ENCODE assay signal across 8 cellular contexts in genomic region chr12:98504368-98504617, GRCh38. TPM values are rescaled to one million over a fixed set of nuclear protein-coding genes. Genes with fewer than 3 reads are reported as not detected.
A peak's percentile ranks its signal among the peaks of the same experiment; 100 is the strongest.
DNase-seq lines count a peak whose midpoint lies in the region; ATAC-seq and TF ChIP-seq lines count a peak whose summit lies in the region.

No MANE protein-coding gene starts in this region.

- peak; percentile 16 for ATAC-seq in GM21528 (IDR thresholded peaks at IDR 0.05; ENCODE audit: low FRiP score, unreplicated experiment)
- ATAC-seq in foreskin keratinocyte: no peak
- ATAC-seq in GM21390 (IDR thresholded peaks at IDR 0.05; ENCODE audit: unreplicated experiment): no peak

- TF ChIP-seq CTCF in OCI-LY7 (conservative IDR thresholded peaks at IDR 0.05; ENCODE audit: low read length) (no peak), epithelial cell of proximal tubule (conservative IDR thresholded peaks at IDR 0.05; ENCODE audit: low read depth, low read length) (no peak), foreskin keratinocyte (conservative IDR thresholded peaks at IDR 0.05) (no peak)

- DNase-seq in OCI-LY7 (ENCODE audit: low spot score) (no peak), epithelial cell of proximal tubule (ENCODE audit: low read depth) (no peak), AG20443 (ENCODE audit: low spot score) (no peak), foreskin keratinocyte (no peak)

- no peaks in the 10 kb centered on the region for H3K79me2 ChIP-seq in OCI-LY7 (ENCODE audit: insufficient read depth, low read depth, low read length)

- BruUV-seq in OCI-LY7 (replicated peaks; lab: Mats Ljungman, UMichigan): TSS peak; percentile 91

- intact Hi-C loops in OCI-LY7 (cut with micrococcal nuclease; ENCODE audit: unreplicated experiment): loop anchor here (1.0 to 5.0 kb wide), 2 partner anchors 12 to 242 kb away; no protein-coding TSS in a partner anchor

- no peaks in the 10 kb centered on the region for H4K20me1 ChIP-seq in BLaER1
- H4K20me1 ChIP-seq in OCI-LY7 (ENCODE audit: insufficient read depth, low read length): no peaks in the 10 kb centered on the region

- H3K9me2 ChIP-seq in OCI-LY7 (ENCODE audit: insufficient read depth, low read length): no peaks in the 10 kb centered on the region

- H3K9ac ChIP-seq in BLaER1 (peak overlapping the region; percentile 95), skeletal muscle satellite cell (ENCODE audit: low read depth, low read length) (peak overlapping the region; percentile 93)

- no peaks in the 10 kb centered on the region for H3K27me3 ChIP-seq in BLaER1
- H3K27me3 ChIP-seq in skeletal muscle satellite cell (ENCODE audit: control insufficient read depth, insufficient read depth, low read length): no peaks in the 10 kb centered on the region
- no peaks in the 10 kb centered on the region for H3K27me3 ChIP-seq in foreskin keratinocyte

- POLR2A ChIA-PET in OCI-LY7 (lab: Charles Lee): interaction anchor here (0.6 to 4.8 kb wide), 2 partner anchors 11 to 822 kb away, joined by 3 to 42 read pairs; partner anchors contain the start of gene TMPO

- peak overlapping the region; percentile 98 for H3K27ac ChIP-seq in BLaER1
- H3K27ac ChIP-seq in OCI-LY7 (ENCODE audit: low read depth, low read length, poor library complexity, severe bottlenecking): peak overlapping the region; percentile 95
- no peak overlapping the region for H3K27ac ChIP-seq in foreskin keratinocyte

- H3K4me2 ChIP-seq in BLaER1 (peak overlapping the region; percentile 70), OCI-LY7 (ENCODE audit: low read length) (peak overlapping the region; percentile 79), skeletal muscle satellite cell (ENCODE audit: low read length) (peak overlapping the region; percentile 86)

- H3K9me3 ChIP-seq in BLaER1: no peaks in the 10 kb centered on the region
- peaks cover 4% of the 10 kb centered on the region; the same call in 1 of the 2 replicates for H3K9me3 ChIP-seq in OCI-LY7 (ENCODE audit: low read length)
- H3K9me3 ChIP-seq in skeletal muscle satellite cell (replicated peaks; ENCODE audit: low read length): no peaks in the 10 kb centered on the region

- H3K36me3 ChIP-seq in BLaER1 (no peaks in the 10 kb centered on the region), OCI-LY7 (ENCODE audit: insufficient read depth, low read length) (no peaks in the 10 kb centered on the region), skeletal muscle satellite cell (ENCODE audit: insufficient read depth, low read length) (no peaks in the 10 kb centered on the region)

- peak overlapping the region; percentile 93 for H2AFZ ChIP-seq in OCI-LY7 (ENCODE audit: low read length)

- CTCF ChIA-PET in OCI-LY7 (lab: Charles Lee; ENCODE audit: unreplicated experiment): interaction anchor here (1.5 kb wide), 1 partner anchor 13 kb away, joined by 5 read pairs; no protein-coding TSS in a partner anchor

- H3K4me1 ChIP-seq in BLaER1 (peaks cover 16% of the 10 kb centered on the region), OCI-LY7 (ENCODE audit: insufficient read depth, low read length, poor library complexity, severe bottlenecking) (peaks cover 17% of the 10 kb centered on the region), skeletal muscle satellite cell (ENCODE audit: control insufficient read depth, insufficient read depth, low read length) (peaks cover 3% of the 10 kb centered on the region), foreskin keratinocyte (no peaks in the 10 kb centered on the region)

- H3K4me3 ChIP-seq in BLaER1: peak overlapping the region; percentile 73
- peak overlapping the region; percentile 69 for H3K4me3 ChIP-seq in OCI-LY7 (ENCODE audit: low read depth, low read length, poor library complexity, severe bottlenecking)
- H3K4me3 ChIP-seq in epithelial cell of proximal tubule (ENCODE audit: low read depth, low read length): peak overlapping the region; percentile 80
- peak overlapping the region; percentile 85 for H3K4me3 ChIP-seq in skeletal muscle satellite cell (ENCODE audit: low read length)

RNA-seq across cellular contexts. Expression of gene TMPO, which starts 11.1 kb away (rescaled TPM):
- 377 and 402 TPM in 2 replicates for total RNA-seq in OCI-LY7 (2014; rRNA removed; shearing (Covaris generic))
- 389 and 436 TPM in 2 replicates for total RNA-seq in OCI-LY7 (2022)
- 171 and 232 TPM in 2 replicates for total RNA-seq in epithelial cell of proximal tubule
- total RNA-seq in skeletal muscle satellite cell (2012; rRNA removed): 71.5 and 87.4 TPM in 2 replicates
- 122 and 145 TPM in 2 replicates for total RNA-seq in foreskin keratinocyte
- 34.2 and 47.8 TPM in 2 replicates for polyA plus RNA-seq in foreskin keratinocyte
